Comparison of ENCODE assay signal across 23 cellular contexts in genomic region chr6:163706688-163707087, GRCh38.
DNase-seq lines count a peak whose midpoint lies in the region; ATAC-seq and TF ChIP-seq lines count a peak whose summit lies in the region.
"Had no signal": no experiment of that assay in that cellular context is flagged by ENCODE, and none has a peak within 500 bp of the region (broad histone marks: within the 10 kb centered on the region; RNA-seq: fewer than 3 reads in every experiment).

No MANE protein-coding gene starts in this region.

- no peaks in the 10 kb centered on the region for H3K27me3 ChIP-seq in left ventricle myocardium inferior (ENCODE audit: low read depth)
- no peaks in the 10 kb centered on the region for H3K27me3 ChIP-seq in foreskin keratinocyte
- H3K27me3 ChIP-seq in SK-N-SH (ENCODE audit: insufficient read depth): no peaks in the 10 kb centered on the region
- H3K27me3 ChIP-seq: ascending aorta had no signal

- H2AFZ ChIP-seq in SK-N-SH (ENCODE audit: low read depth): no peak overlapping the region

- H3K27ac Mint-ChIP-seq in Calu3 (ENCODE audit: unreplicated experiment): no peak overlapping the region
- H3K27ac Mint-ChIP-seq: activated CD4-positive, alpha-beta memory T cell treated with anti-CD3 and anti-CD28 coated beads for 36 hours; activated naive CD8-positive, alpha-beta T cell had no signal

- POLR2A ChIA-PET in SK-N-SH (lab: Yijun Ruan, JAX): no interaction called here

- no peak for TF ChIP-seq CTCF in left ventricle myocardium inferior (IDR thresholded peaks at IDR 0.05; ENCODE audit: borderline replicate concordance)
- TF ChIP-seq CTCF in foreskin keratinocyte (conservative IDR thresholded peaks at IDR 0.05): no peak
- no peak for TF ChIP-seq CTCF in SK-N-SH (IDR thresholded peaks at IDR 0.05)
- no peak for TF ChIP-seq CTCF in Calu3 (IDR thresholded peaks at IDR 0.05; ENCODE audit: unreplicated experiment)

- H3K36me3 ChIP-seq in left ventricle myocardium inferior (no peaks in the 10 kb centered on the region), SK-N-SH (replicated peaks in 1 of 2; ENCODE audit: control insufficient read depth in 1 of 2, insufficient read depth in 2 of 2, low read length in 1 of 2) (no peaks in the 10 kb centered on the region)
- H3K36me3 ChIP-seq: ascending aorta had no signal

- peak overlapping the region; percentile 91 for H3K27ac ChIP-seq in left ventricle myocardium inferior (replicated peaks)
- H3K27ac ChIP-seq in foreskin keratinocyte: no peak overlapping the region
- no peak overlapping the region for H3K27ac ChIP-seq in SK-N-SH (ENCODE audit: low read depth in 2 of 2, low read length in 1 of 2)
- H3K27ac ChIP-seq: A549, ascending aorta had no signal

- H3K27me3 Mint-ChIP-seq in Calu3 (ENCODE audit: unreplicated experiment): no peaks in the 10 kb centered on the region
- H3K27me3 Mint-ChIP-seq: central memory CD8-positive, alpha-beta T cell had no signal

- DNase-seq in left ventricle myocardium inferior (no peak), left cardiac atrium (no peak), RPMI7951 (ENCODE audit: low read depth) (peak; percentile 44), foreskin keratinocyte (no peak), AML-193 (lab: John Stamatoyannopoulos, UW) (no peak), SK-N-SH (no peak), Calu3 (no peak)
- DNase-seq: activated CD4-positive, alpha-beta memory T cell treated with anti-CD3 and anti-CD28 coated beads for 36 hours; activated CD8-positive, alpha-beta memory T cell treated with anti-CD3 and anti-CD28 coated beads, Interleukin-2, amount 50 U/mL, for 48 hours; COR-L47; dermis blood vessel endothelial cell; glutamatergic neuron; NCI-H1417; NCI-H2081 treated with DMSO at 0.1 percent for 48 hours; NCI-H774; stimulated activated CD4-positive, alpha-beta T cell treated with anti-CD3 and anti-CD28 coated beads, Interleukin-1b, Interleukin-23, amount 100 ng/mL, for 48 hours; T-helper 9 cell had no signal

- no peaks in the 10 kb centered on the region for H3K79me2 ChIP-seq in SK-N-SH (ENCODE audit: insufficient read depth)

- no peak overlapping the region for H3K4me2 ChIP-seq in SK-N-SH
- H3K4me2 ChIP-seq: A549 had no signal

- H3K9me3 ChIP-seq in left ventricle myocardium inferior (replicated peaks): no peaks in the 10 kb centered on the region
- no peaks in the 10 kb centered on the region for H3K9me3 ChIP-seq in SK-N-SH
- H3K9me3 ChIP-seq: A549, ascending aorta had no signal

- no TSS peak for BruUV-seq in Calu3 (replicated peaks; lab: Mats Ljungman, UMichigan)

- H3K4me3 ChIP-seq in left ventricle myocardium inferior: no peak overlapping the region
- H3K4me3 ChIP-seq in SK-N-SH (ENCODE audit: low read depth in 2 of 2, low read length in 1 of 2): no peak overlapping the region
- H3K4me3 ChIP-seq: A549, skin epidermis had no signal

- ATAC-seq in left cardiac atrium (no peak), foreskin keratinocyte (peak; percentile 63), HG02571 (IDR thresholded peaks at IDR 0.05; ENCODE audit: unreplicated experiment) (no peak)
- ATAC-seq: A549 had no signal

- H3K4me1 Mint-ChIP-seq in Calu3 (ENCODE audit: low read depth, unreplicated experiment): no peaks in the 10 kb centered on the region

- no peaks in the 10 kb centered on the region for H3K9me2 ChIP-seq in SK-N-SH

- no peak overlapping the region for H3K4me3 Mint-ChIP-seq in Calu3 (ENCODE audit: low read depth, unreplicated experiment)
- H3K4me3 Mint-ChIP-seq: activated CD4-positive, alpha-beta memory T cell treated with anti-CD3 and anti-CD28 coated beads for 36 hours; activated naive CD8-positive, alpha-beta T cell had no signal

- no peaks in the 10 kb centered on the region for H3K9me3 Mint-ChIP-seq in Calu3 (ENCODE audit: low read depth, unreplicated experiment)
- H3K9me3 Mint-ChIP-seq: activated CD4-positive, alpha-beta memory T cell treated with anti-CD3 and anti-CD28 coated beads for 36 hours; central memory CD8-positive, alpha-beta T cell had no signal

- no peak for TF ChIP-seq RAD21 in SK-N-SH (IDR thresholded peaks at IDR 0.05; ENCODE audit: low read length)

- H3K4me1 ChIP-seq in left ventricle myocardium inferior (peaks cover 59% of the 10 kb centered on the region), foreskin keratinocyte (no peaks in the 10 kb centered on the region), SK-N-SH (ENCODE audit: control insufficient read depth in 1 of 2, insufficient read depth in 2 of 2, low read depth in 1 of 2, low read length in 1 of 2) (peaks cover 0 to 2% of the 10 kb centered on the region in 2 experiments; a peak in 1 of 4 replicates)
- H3K4me1 ChIP-seq: A549 had no signal

- no peak for TF ChIP-seq EP300 in SK-N-SH (IDR thresholded peaks at IDR 0.05; ENCODE audit: borderline replicate concordance in 1 of 2, low read depth in 1 of 2, low read length in 1 of 2)

- intact Hi-C loops in left ventricle myocardium inferior (cut with micrococcal nuclease): loop anchor here (10.0 kb wide), 1 partner anchor 272 kb away; no protein-coding TSS in a partner anchor
- intact Hi-C loops in left cardiac atrium (cut with DNase I): no loop called here
- intact Hi-C loops in Calu3 (cut with micrococcal nuclease; ENCODE audit: unreplicated experiment): no loop called here

- 51% methylated on average over 6 of the region's 6 CpGs for WGBS in SK-N-SH (ENCODE audit: low lambda C conversion rate)

- no peak overlapping the region for H3K9ac ChIP-seq in SK-N-SH

- CTCF ChIA-PET in SK-N-SH (lab: Yijun Ruan, JAX): no interaction called here
- CTCF ChIA-PET in Calu3 (lab: Charles Lee): no interaction called here

- H3F3A ChIP-seq in SK-N-SH (replicated peaks; ENCODE audit: insufficient read depth): no peaks in the 10 kb centered on the region

- H3K36me3 Mint-ChIP-seq in Calu3 (ENCODE audit: insufficient read depth, unreplicated experiment): no peaks in the 10 kb centered on the region
- H3K36me3 Mint-ChIP-seq: activated CD4-positive, alpha-beta memory T cell treated with anti-CD3 and anti-CD28 coated beads for 36 hours; activated naive CD8-positive, alpha-beta T cell had no signal

- H4K20me1 ChIP-seq in SK-N-SH (ENCODE audit: insufficient read depth): no peaks in the 10 kb centered on the region

TF ChIP-seq in SK-N-SH, 30 proteins besides CTCF, POLR2A, EP300 and RAD21:
- TF ChIP-seq ZBTB33 (IDR thresholded peaks at IDR 0.05; ENCODE audit: borderline replicate concordance, low read depth) (no peak), TAF1 (IDR thresholded peaks at IDR 0.05; ENCODE audit: borderline replicate concordance, low read depth, low read length) (no peak), SIN3A (IDR thresholded peaks at IDR 0.05; ENCODE audit: borderline replicate concordance, low read depth, low read length) (no peak), RXRA (IDR thresholded peaks at IDR 0.05; ENCODE audit: borderline replicate concordance, low read depth) (no peak), GABPA (IDR thresholded peaks at IDR 0.05; ENCODE audit: low read depth) (no peak), YY1 (IDR thresholded peaks at IDR 0.05; ENCODE audit: low read depth) (no peak), FOXJ3 (CRISPR knock-in tag; IDR thresholded peaks at IDR 0.05) (no peak)
